9 cellular contexts compared by ENCODE assay signal in the genomic region with DNA sequence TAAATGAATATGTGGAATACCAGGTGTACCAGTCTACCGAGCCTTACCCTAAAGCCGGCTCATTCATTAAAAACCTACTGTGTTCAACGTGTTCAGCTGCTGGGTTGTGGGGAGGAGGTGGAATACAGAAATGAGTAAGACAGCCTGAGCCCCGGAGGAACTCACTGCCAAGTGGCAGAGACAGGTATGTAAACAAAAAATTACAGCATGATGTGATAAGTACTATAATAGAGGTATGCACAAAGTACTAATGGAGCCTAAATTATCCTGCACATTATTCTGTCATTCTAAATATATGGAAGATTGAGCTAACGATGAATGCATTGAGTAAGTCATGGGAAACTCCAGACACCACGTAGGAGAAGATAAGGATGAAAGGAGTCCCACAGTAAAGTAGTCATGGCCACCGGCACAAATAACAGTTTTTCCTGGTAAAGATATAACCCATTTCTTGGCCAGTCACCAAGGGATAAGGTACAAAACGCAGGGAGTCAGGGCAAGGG. TPM values are rescaled to one million over a fixed set of nuclear protein-coding genes. Genes with fewer than 3 reads are reported as not detected.
DNase-seq lines count a peak whose midpoint lies in the region; ATAC-seq and TF ChIP-seq lines count a peak whose summit lies in the region.
"Had no signal": no experiment of that assay in that cellular context is flagged by ENCODE, and none has a peak within 500 bp of the region (broad histone marks: within the 10 kb centered on the region; RNA-seq: fewer than 3 reads in every experiment).

No MANE protein-coding gene starts in this region.

- intact Hi-C loops in psoas muscle (cut with DNase I): no loop called here

- H3K79me2 ChIP-seq in osteoblast (ENCODE audit: insufficient read depth, low read length): no peaks in the 10 kb centered on the region

- H4K20me1 ChIP-seq in osteoblast (ENCODE audit: insufficient read depth, low read length): no peaks in the 10 kb centered on the region

- H3K4me2 ChIP-seq in osteoblast (ENCODE audit: insufficient read depth, low read length): no peak overlapping the region

- H3K27ac ChIP-seq in osteoblast (ENCODE audit: low read depth, low read length) (no peak overlapping the region), psoas muscle (no peak overlapping the region)

- no peak overlapping the region for H2AFZ ChIP-seq in osteoblast (ENCODE audit: low read length)

- H3K9me3 Mint-ChIP-seq in activated T-cell treated with anti-CD3 and anti-CD28 coated beads, Interleukin-2, amount 50 U/mL, for 24 hours: no peaks in the 10 kb centered on the region

- WGBS in psoas muscle, 3 donors: 74 to 85% (median 79%) methylated on average over 8 of the region's 8 CpGs

- H3K27me3 Mint-ChIP-seq in activated T-cell treated with anti-CD3 and anti-CD28 coated beads, Interleukin-2, amount 50 U/mL, for 24 hours: peaks cover 2% of the 10 kb centered on the region

- peak; percentile 47 for ATAC-seq in HG02571 (IDR thresholded peaks at IDR 0.05; ENCODE audit: unreplicated experiment)
- no peak for ATAC-seq in psoas muscle

- H3K4me1 Mint-ChIP-seq in activated T-cell treated with anti-CD3 and anti-CD28 coated beads, Interleukin-2, amount 50 U/mL, for 24 hours (ENCODE audit: low read depth): peaks cover 8% of the 10 kb centered on the region

- H3K4me3 ChIP-seq in osteoblast (ENCODE audit: insufficient read depth, low read length) (no peak overlapping the region), psoas muscle (no peak overlapping the region)

- DNase-seq in activated T-cell treated with anti-CD3 and anti-CD28 coated beads, Interleukin-2, amount 50 U/mL, for 24 hours: no peak
- DNase-seq in activated T-cell treated with anti-CD3 and anti-CD28 coated beads for 4 hours (no peak), NCI-H2227 treated with DMSO at 0.1 percent for 48 hours (lab: John Stamatoyannopoulos, UW) (peak; percentile 73), osteoblast (ENCODE audit: insufficient read length, low spot score, missing footprints) (peak; percentile 21), Kasumi-1 (lab: John Stamatoyannopoulos, UW) (no peak), psoas muscle (no peak)
- DNase-seq in NK-92 treated with Interleukin-12 subunit alpha and Interleukin-12 subunit beta, amount 100 ng/mL, for 24 hours (lab: John Stamatoyannopoulos, UW): no peak
- DNase-seq: OCI-M1 had no signal

- H3K36me3 ChIP-seq in osteoblast (ENCODE audit: insufficient read depth, low read length) (no peaks in the 10 kb centered on the region), psoas muscle (ENCODE audit: insufficient read depth in 1 of 2, low read depth in 1 of 2) (no peaks in the 10 kb centered on the region)

- H3K4me3 Mint-ChIP-seq in activated T-cell treated with anti-CD3 and anti-CD28 coated beads, Interleukin-2, amount 50 U/mL, for 24 hours: peak overlapping the region; percentile 56

- H3K27me3 ChIP-seq in osteoblast (ENCODE audit: insufficient read depth, low read length) (no peaks in the 10 kb centered on the region), psoas muscle (ENCODE audit: insufficient read depth in 3 of 3, low read length in 2 of 3) (peaks cover 0 to 4% (median 0%) of the 10 kb centered on the region in 3 donors)

- no peaks in the 10 kb centered on the region for H3K36me3 Mint-ChIP-seq in activated T-cell treated with anti-CD3 and anti-CD28 coated beads, Interleukin-2, amount 50 U/mL, for 24 hours (ENCODE audit: low read depth)

- no peaks in the 10 kb centered on the region for H3K9me3 ChIP-seq in osteoblast (ENCODE audit: low read depth, low read length)
- H3K9me3 ChIP-seq in psoas muscle: no peaks in the 10 kb centered on the region

- no peak for TF ChIP-seq CTCF in osteoblast (IDR thresholded peaks at IDR 0.05; ENCODE audit: extremely low read depth, low read depth, low read length)
- no peak for TF ChIP-seq CTCF in psoas muscle (IDR thresholded peaks at IDR 0.05)

- H3K4me1 ChIP-seq in osteoblast (ENCODE audit: insufficient read depth, low read length): no peaks in the 10 kb centered on the region
- H3K4me1 ChIP-seq in psoas muscle: no peaks in the 10 kb centered on the region

- peak overlapping the region; percentile 11 for H3K27ac Mint-ChIP-seq in activated T-cell treated with anti-CD3 and anti-CD28 coated beads, Interleukin-2, amount 50 U/mL, for 24 hours

RNA-seq across cellular contexts. Expression of a gene that starts 6.9 kb away (rescaled TPM):
- 0.72 and 1.2 TPM in 2 replicates for total RNA-seq in osteoblast
- not detected for total RNA-seq in psoas muscle
- under 1 TPM in 2 of 3 donors, not detected in 1; 0.08 TPM for polyA plus RNA-seq in psoas muscle

Comparison
In these comparisons a context has a peak if more than half of its experiments do, and no peak if none do; other contexts are left out.
1. DNase-seq: peak in NCI-H2227 treated with DMSO at 0.1 percent for 48 hours (single experiment) and osteoblast (single experiment); none in activated T-cell treated with anti-CD3 and anti-CD28 coated beads, Interleukin-2, amount 50 U/mL, for 24 hours (single experiment), activated T-cell treated with anti-CD3 and anti-CD28 coated beads for 4 hours (single experiment), Kasumi-1 (0 of 2), NK-92 treated with Interleukin-12 subunit alpha and Interleukin-12 subunit beta, amount 100 ng/mL, for 24 hours (single experiment) and psoas muscle (0 of 2).